4 cellular contexts compared by ENCODE assay signal in genomic region chr1:91279-91678, GRCh38. TPM values are rescaled to one million over a fixed set of nuclear protein-coding genes. Genes with fewer than 3 reads are reported as not detected.
"Had no signal": no experiment of that assay in that cellular context is flagged by ENCODE, and none has a peak within 500 bp of the region (broad histone marks: within the 10 kb centered on the region; RNA-seq: fewer than 3 reads in every experiment).

No MANE protein-coding gene starts in this region.

RNA-seq across cellular contexts. Expression of gene OR4F5, which starts 26.1 kb away (rescaled TPM):
- polyA plus RNA-seq: lung, ovary, smooth muscle cell, thymus had no signal
